8 cellular contexts compared by ENCODE assay signal in genomic region chr3:114383875-114384557, GRCh38.
DNase-seq lines count a peak whose midpoint lies in the region; FAIRE-seq and TF ChIP-seq lines count a peak whose summit lies in the region.

No MANE protein-coding gene starts in this region.

- no peak overlapping the region for H2BK5ac ChIP-seq in neuronal stem cell (ENCODE audit: low read length)

- H3K14ac ChIP-seq in neuronal stem cell (ENCODE audit: low read length): no peak overlapping the region

- H4K8ac ChIP-seq in neuronal stem cell (ENCODE audit: low read depth, low read length): no peak overlapping the region

- H3K79me1 ChIP-seq in neuronal stem cell (ENCODE audit: low read depth, low read length): no peaks in the 10 kb centered on the region

- peak; percentile 17 for DNase-seq in D721Med (ENCODE audit: insufficient read length, low spot score)
- peak; percentile 65 for DNase-seq in GM20000 (ENCODE audit: low spot score)
- peak; percentile 64 for DNase-seq in HuH-7 (ENCODE audit: low spot score)
- DNase-seq in RPMI8226: peak; percentile 59
- peak; percentile 44 for DNase-seq in activated effector memory CD4-positive, alpha-beta T cell treated with Interleukin-2 at 50 U/mL for 16 hours
- DNase-seq in foreskin fibroblast: peak; percentile 83 to 95
- peak; percentile 48 for DNase-seq in neuronal stem cell (ENCODE audit: low spot score)

- H3K27ac ChIP-seq in neuronal stem cell (replicated peaks; ENCODE audit: low read length): no peak overlapping the region
- peak overlapping the region; percentile 77 for H3K27ac ChIP-seq in stomach smooth muscle (ENCODE audit: low read length)

- H3K4me1 ChIP-seq in neuronal stem cell (ENCODE audit: control insufficient read depth in 2 of 2, insufficient read depth in 1 of 2, low read depth in 1 of 2, low read length in 2 of 2): peaks cover 2 to 5% of the 10 kb centered on the region in 2 donors
- H3K4me1 ChIP-seq in stomach smooth muscle (ENCODE audit: control insufficient read depth, insufficient read depth, low read length): peaks cover 10% of the 10 kb centered on the region

- no peak overlapping the region for H2BK15ac ChIP-seq in neuronal stem cell (ENCODE audit: low read length)

- H3K18ac ChIP-seq in neuronal stem cell (ENCODE audit: low read length): no peak overlapping the region

- H3K4ac ChIP-seq in neuronal stem cell (ENCODE audit: low read length): no peak overlapping the region

- H3K4me3 ChIP-seq in foreskin fibroblast (ENCODE audit: low read depth in 1 of 2, low read length in 2 of 2) (peak overlapping the region; percentile 37 to 53), neuronal stem cell (ENCODE audit: low read length in 2 of 2) (no peak overlapping the region), stomach smooth muscle (ENCODE audit: low read length in 2 of 2) (peak overlapping the region; percentile 64 to 73)

- H2BK120ac ChIP-seq in neuronal stem cell (ENCODE audit: low read depth, low read length): no peak overlapping the region

- H3K9me3 ChIP-seq in neuronal stem cell (replicated peaks in 1 of 2; ENCODE audit: control insufficient read depth in 2 of 2, insufficient read depth in 1 of 2, low read depth in 1 of 2, low read length in 2 of 2): no peaks in the 10 kb centered on the region
- H3K9me3 ChIP-seq in stomach smooth muscle (ENCODE audit: control insufficient read depth in 2 of 2, low read length in 2 of 2): no peaks in the 10 kb centered on the region

- WGBS in neuronal stem cell (ENCODE audit: extremely low coverage in 2 of 2, insufficient read length in 2 of 2, insufficient replicate concordance in 1 of 2), 2 donors: no CpG with 5 or more reads among the region's 12 CpGs

- peak overlapping the region; percentile 39 for H2AFZ ChIP-seq in neuronal stem cell (ENCODE audit: low read length)

- H4K91ac ChIP-seq in neuronal stem cell (ENCODE audit: low read depth, low read length, poor library complexity): no peak overlapping the region

- no peak overlapping the region for H2BK12ac ChIP-seq in neuronal stem cell (ENCODE audit: low read length)

- no peak overlapping the region for H2AK5ac ChIP-seq in neuronal stem cell (ENCODE audit: low read depth, low read length)

- no peak for FAIRE-seq in D721Med (lab: Jason Lieb, UNC)

- H3K23ac ChIP-seq in neuronal stem cell (ENCODE audit: low read depth, low read length, poor library complexity): no peak overlapping the region

- H3K36me3 ChIP-seq in neuronal stem cell (replicated peaks in 1 of 2; ENCODE audit: control insufficient read depth in 2 of 2, insufficient read depth in 2 of 2, low read length in 2 of 2) (peaks cover 0 to 42% of the 10 kb centered on the region in 2 donors), stomach smooth muscle (ENCODE audit: control insufficient read depth in 2 of 2, insufficient read depth in 2 of 2, low read length in 2 of 2) (peaks cover 8 to 12% of the 10 kb centered on the region in 2 donors)

- no peak overlapping the region for H3K4me2 ChIP-seq in neuronal stem cell (ENCODE audit: insufficient read depth, low read length, poor library complexity, severe bottlenecking)

- H3K9ac ChIP-seq in neuronal stem cell (ENCODE audit: low read depth, low read length, poor library complexity) (no peak overlapping the region), stomach smooth muscle (ENCODE audit: low read length in 2 of 2) (peak overlapping the region; percentile 52 to 68)

- H3K27me3 ChIP-seq in neuronal stem cell (ENCODE audit: control insufficient read depth in 3 of 3, insufficient read depth in 3 of 3, low read depth in 1 of 3, low read length in 3 of 3): no peaks in the 10 kb centered on the region
- H3K27me3 ChIP-seq in stomach smooth muscle (ENCODE audit: control insufficient read depth in 1 of 2, insufficient read depth in 2 of 2, low read length in 2 of 2): no peaks in the 10 kb centered on the region

- TF ChIP-seq CTCF in D721Med (IDR thresholded peaks at IDR 0.05; ENCODE audit: insufficient read depth, missing control alignments): peak; percentile 88
- peak; percentile 80 for TF ChIP-seq CTCF in GM20000 (IDR thresholded peaks at IDR 0.05; ENCODE audit: extremely low read depth, missing control alignments)
- peak; percentile 97 for TF ChIP-seq CTCF in foreskin fibroblast (IDR thresholded peaks at IDR 0.05; ENCODE audit: low read depth, low read length)

Comparison
In these comparisons a context has a peak if more than half of its experiments do, and no peak if none do; other contexts are left out.
1. DNase-seq: peak in every context shown above with its lines; median percentile 89 in foreskin fibroblast; 65 in GM20000; 64 in HuH-7; 59 in RPMI8226; 48 in neuronal stem cell; 44 in activated effector memory CD4-positive, alpha-beta T cell treated with Interleukin-2 at 50 U/mL for 16 hours; 17 in D721Med.
2. H3K4me3 ChIP-seq: peak in foreskin fibroblast (2 of 2) and stomach smooth muscle (2 of 2); none in neuronal stem cell (0 of 2).
3. Peak in every context shown above with its lines, with median percentiles within 50 percentile points of each other: CTCF ChIP-seq.